1 cellular context compared by ENCODE assay signal in genomic region chr5:81753429-81753828, GRCh38.
TF ChIP-seq lines count a peak whose summit lies in the region.

No MANE protein-coding gene starts in this region.

TF ChIP-seq in IMR-90, 13 proteins besides CTCF, POLR2A, EP300 and RAD21:
- TF ChIP-seq RFX5 (IDR thresholded peaks at IDR 0.05; ENCODE audit: low read depth, low read length) = no peak
- TF ChIP-seq CEBPB (IDR thresholded peaks at IDR 0.05; ENCODE audit: low read depth, low read length) = no peak
- TF ChIP-seq FOS (IDR thresholded peaks at IDR 0.05; ENCODE audit: low read depth, low read length) = no peak
- TF ChIP-seq MXI1 (IDR thresholded peaks at IDR 0.05; ENCODE audit: borderline replicate concordance, low read depth, low read length) = no peak
- no peak for TF ChIP-seq CHD1 (IDR thresholded peaks at IDR 0.05; ENCODE audit: low read depth, low read length)
- no peak for TF ChIP-seq MAFK (IDR thresholded peaks at IDR 0.05; ENCODE audit: low read depth, low read length)
- no peak for TF ChIP-seq ELK1 (IDR thresholded peaks at IDR 0.05; ENCODE audit: borderline replicate concordance, low read depth, low read length)
- TF ChIP-seq NFE2L2 (IDR thresholded peaks at IDR 0.05; ENCODE audit: low read depth, low read length) = no peak
- no peak for TF ChIP-seq USF2 (IDR thresholded peaks at IDR 0.05; ENCODE audit: low read depth, low read length)
- no peak for TF ChIP-seq MAZ (IDR thresholded peaks at IDR 0.05; ENCODE audit: borderline replicate concordance, low read depth, low read length)
- TF ChIP-seq SMC3 (IDR thresholded peaks at IDR 0.05; ENCODE audit: low read depth, low read length) = no peak
- no peak for TF ChIP-seq BHLHE40 (IDR thresholded peaks at IDR 0.05; ENCODE audit: low read depth, low read length)
- no peak for TF ChIP-seq RCOR1 (IDR thresholded peaks at IDR 0.05; ENCODE audit: insufficient replicate concordance, low read length)
